Comparison of ENCODE assay signal across 8 cellular contexts in genomic region chr1:182069028-182069466, GRCh38. TPM values are rescaled to one million over a fixed set of nuclear protein-coding genes. Genes with fewer than 3 reads are reported as not detected.
DNase-seq lines count a peak whose midpoint lies in the region; ATAC-seq and TF ChIP-seq lines count a peak whose summit lies in the region.

No MANE protein-coding gene starts in this region.

- no peak overlapping the region for H3K27ac ChIP-seq in dorsolateral prefrontal cortex
- no peak overlapping the region for H3K27ac ChIP-seq in mesenchymal stem cell (ENCODE audit: low read length, poor library complexity, severe bottlenecking)
- no peak overlapping the region for H3K27ac ChIP-seq in vagina

- no peaks in the 10 kb centered on the region for H3K27me3 ChIP-seq in dorsolateral prefrontal cortex
- peaks cover 0 to 37% of the 10 kb centered on the region in 2 experiments for H3K27me3 ChIP-seq in mesenchymal stem cell (ENCODE audit: control insufficient read depth in 1 of 2, insufficient read depth in 1 of 2, low read length in 2 of 2)
- H3K27me3 ChIP-seq in vagina, result no peaks in the 10 kb centered on the region

- no peak overlapping the region for H4K91ac ChIP-seq in mesenchymal stem cell (ENCODE audit: low read length)

- H2BK120ac ChIP-seq in mesenchymal stem cell (ENCODE audit: low read depth, low read length), result no peak overlapping the region

- peak in 53 of 56 donors; percentile 20 to 74 (median 63) for TF ChIP-seq CTCF in dorsolateral prefrontal cortex (IDR thresholded peaks at IDR 0.05 in 54 of 56, conservative IDR thresholded peaks at IDR 0.05 in 2 of 56; ENCODE audit: low read depth in 1 of 56, partially characterized antibody in 56 of 56)
- peak in 2 of 3 experiments; percentile 20 to 37 for TF ChIP-seq CTCF in vagina (IDR thresholded peaks at IDR 0.05)

- H2BK5ac ChIP-seq in mesenchymal stem cell (ENCODE audit: low read depth, low read length, poor library complexity, severe bottlenecking), result no peak overlapping the region

- H3K4me2 ChIP-seq in mesenchymal stem cell (ENCODE audit: low read length, poor library complexity, severe bottlenecking), result no peak overlapping the region

- H3K23ac ChIP-seq in mesenchymal stem cell (ENCODE audit: low read length in 2 of 2), result no peak overlapping the region

- intact Hi-C loops in dorsolateral prefrontal cortex (cut with DNase I), result loop anchor here in 1 of 2 donors (10.0 kb wide), 1 partner anchor 594 kb away; no protein-coding TSS in a partner anchor
- intact Hi-C loops in vagina (cut with DNase I), result no loop called here

- H2BK15ac ChIP-seq in mesenchymal stem cell (ENCODE audit: low read depth, poor library complexity, severe bottlenecking), result no peak overlapping the region

- no peak overlapping the region for H3K14ac ChIP-seq in mesenchymal stem cell (ENCODE audit: low read length in 2 of 2)

- WGBS in mesenchymal stem cell, result 14% methylated on average over 12 of the region's 12 CpGs

- H3K36me3 ChIP-seq in mesenchymal stem cell (ENCODE audit: control insufficient read depth in 1 of 2, insufficient read depth in 2 of 2, low read depth in 1 of 2, low read length in 2 of 2) (no peaks in the 10 kb centered on the region), vagina (no peaks in the 10 kb centered on the region)

- no peak overlapping the region for H2AFZ ChIP-seq in mesenchymal stem cell (ENCODE audit: low read depth, low read length)

- H2AK5ac ChIP-seq in mesenchymal stem cell (ENCODE audit: low read length, severe bottlenecking), result no peak overlapping the region

- no peak for TF ChIP-seq POLR2A in vagina (IDR thresholded peaks at IDR 0.05)

- H3K18ac ChIP-seq in mesenchymal stem cell (ENCODE audit: low read depth in 1 of 2, low read length in 2 of 2), result no peak overlapping the region

- H3K79me1 ChIP-seq in mesenchymal stem cell (replicated peaks; ENCODE audit: low read length, poor library complexity, severe bottlenecking), result no peaks in the 10 kb centered on the region

- no peak overlapping the region for H4K8ac ChIP-seq in mesenchymal stem cell (ENCODE audit: low read length)

- H3K9ac ChIP-seq in mesenchymal stem cell (ENCODE audit: low read length), result no peak overlapping the region

- H3K4me3 ChIP-seq in dorsolateral prefrontal cortex (peak overlapping the region in 11 of 59 donors; percentile 6 to 34 (median 23)), mesenchymal stem cell (ENCODE audit: insufficient read depth in 1 of 2, low read depth in 1 of 2, low read length in 2 of 2) (no peak overlapping the region), vagina (no peak overlapping the region)

- ATAC-seq in GM18867 (IDR thresholded peaks at IDR 0.05; ENCODE audit: unreplicated experiment) (peak; percentile 62), GM21717 (IDR thresholded peaks at IDR 0.05; ENCODE audit: unreplicated experiment) (no peak)

- DNase-seq in AG08396 (ENCODE audit: low spot score) (peak; percentile 57), NAMALWA (ENCODE audit: low spot score) (peak; percentile 53), SK-N-DZ (ENCODE audit: low spot score) (peak; percentile 50), dorsolateral prefrontal cortex (peak in 6 of 10 donors; percentile 33 to 71 (median 60)), mesenchymal stem cell (peak; percentile 3), vagina (ENCODE audit: extremely low spot score in 2 of 2) (no peak)

- H2BK12ac ChIP-seq in mesenchymal stem cell (ENCODE audit: low read length in 2 of 2), result no peak overlapping the region

- no peak overlapping the region for H3K4ac ChIP-seq in mesenchymal stem cell (ENCODE audit: low read depth in 1 of 2, low read length in 2 of 2)

- H3K9me3 ChIP-seq in mesenchymal stem cell (ENCODE audit: control insufficient read depth, low read length), result no peaks in the 10 kb centered on the region
- H3K9me3 ChIP-seq in vagina, result no peaks in the 10 kb centered on the region

- H3K4me1 ChIP-seq in mesenchymal stem cell (ENCODE audit: control insufficient read depth, insufficient read depth, low read depth, low read length), result no peaks in the 10 kb centered on the region
- H3K4me1 ChIP-seq in vagina, result no peaks in the 10 kb centered on the region

RNA-seq across cellular contexts. Expression of gene ZNF648, which starts 7.5 kb away (rescaled TPM):
- polyA plus RNA-seq in SK-N-DZ (2014; cell fraction: cytosol; rRNA removed), result not detected in 2 replicates
- 0.22 TPM in 1 of 2 replicates, not detected in the other for polyA plus RNA-seq in SK-N-DZ (2014; cell fraction: nucleus; rRNA removed)
- under 1 TPM in 117 of 120 experiments, not detected in 3; 0.11 to 0.98 (median 0.41) TPM for total RNA-seq in dorsolateral prefrontal cortex
- polyA plus RNA-seq in mesenchymal stem cell (2013, experiment 1 of 2), result not detected
- not detected for polyA plus RNA-seq in mesenchymal stem cell (2013, experiment 2 of 2)
- total RNA-seq in vagina, result not detected

Comparison
In these comparisons a context has a peak if more than half of its experiments do, and no peak if none do; other contexts are left out.
1. DNase-seq: peak in AG08396 (single experiment), NAMALWA (single experiment), SK-N-DZ (single experiment), dorsolateral prefrontal cortex (6 of 10) and mesenchymal stem cell (single experiment); none in vagina (0 of 2).